In genomic region chr17:79821331-79822095, GRCh38 we compare ENCODE assay signal across 28 cellular contexts.
"Had no signal": no experiment of that assay in that cellular context is flagged by ENCODE, and none has a peak within 500 bp of the region (broad histone marks: within the 10 kb centered on the region; RNA-seq: fewer than 3 reads in every experiment).

No MANE protein-coding gene starts in this region.

- H3K9me3 ChIP-seq: breast epithelium, esophagus muscularis mucosa, heart left ventricle, lower lobe of right lung, stomach, thyroid gland, upper lobe of left lung, vagina had no signal

- H3K9ac ChIP-seq: neural progenitor cell had no signal

- H3K4me1 ChIP-seq: breast epithelium, foreskin keratinocyte, neural progenitor cell, vagina had no signal

- ATAC-seq: activated CD4-positive, alpha-beta T cell treated with anti-CD3 and anti-CD28 coated beads for 36 hours; activated CD8-positive, alpha-beta T cell treated with anti-CD3 and anti-CD28 coated beads, Interleukin-2, amount 10 ng/mL, durations not matched to agents 7 days and 5 days; activated T-cell treated with anti-CD3 and anti-CD28 coated beads, Interleukin-2, amount 50 U/mL, for 72 hours; foreskin keratinocyte; left colon; lower lobe of right lung; natural killer cell; stimulated activated naive B cell treated with anti-CD40 and anti-IgM and Interleukin-4, amounts not matched to agents 10 μg/mL and 1 μg/mL and 100 μg/mL, for 72 hours had no signal

- DNase-seq: activated CD4-positive, alpha-beta T cell treated with anti-CD3 and anti-CD28 coated beads for 36 hours; activated CD4-positive, CD25-positive, alpha-beta regulatory T cell; activated CD8-positive, alpha-beta T cell treated with anti-CD3 and anti-CD28 coated beads, Interleukin-2, amount 10 ng/mL, durations not matched to agents 7 days and 5 days; activated naive CD4-positive, alpha-beta T cell; activated T-cell treated with anti-CD3 and anti-CD28 coated beads for 4 hours; activated T-cell treated with anti-CD3 and anti-CD28 coated beads, Interleukin-2, amount 50 U/mL, for 72 hours; dermis blood vessel endothelial cell; effector CD4-positive, alpha-beta T cell; foreskin keratinocyte; heart left ventricle; hypothalamus; immature natural killer cell; kidney; left colon; lower lobe of right lung; mesendoderm; natural killer cell; stimulated activated CD4-positive, alpha-beta T cell treated with anti-CD3 and anti-CD28 coated beads, Interleukin-15, amount 100 ng/mL, for 24 hours; stimulated activated CD4-positive, alpha-beta T cell treated with anti-CD3 and anti-CD28 coated beads, Interleukin-2, amount 100 ng/mL, for 24 hours; stimulated activated naive B cell treated with anti-CD40 and anti-IgM and Interleukin-4, amounts not matched to agents 10 μg/mL and 1 μg/mL and 100 μg/mL, for 72 hours; stomach; T-helper 2 cell; thyroid gland had no signal

- H3K27ac ChIP-seq: esophagus muscularis mucosa, foreskin keratinocyte, lower lobe of right lung, neural progenitor cell, stomach, thyroid gland, upper lobe of left lung, vagina had no signal

- H3K27me3 ChIP-seq: breast epithelium, thyroid gland, upper lobe of left lung, vagina had no signal

- H3K36me3 ChIP-seq: breast epithelium, esophagus muscularis mucosa, heart left ventricle, lower lobe of right lung, neural progenitor cell, stomach, thyroid gland, upper lobe of left lung, vagina had no signal

- H3K4me3 ChIP-seq: breast epithelium, esophagus muscularis mucosa, heart left ventricle, lower lobe of right lung, neural progenitor cell, stomach, thyroid gland, upper lobe of left lung, vagina had no signal
